Comparison of ENCODE assay signal across 1 cellular context in the genomic region with DNA sequence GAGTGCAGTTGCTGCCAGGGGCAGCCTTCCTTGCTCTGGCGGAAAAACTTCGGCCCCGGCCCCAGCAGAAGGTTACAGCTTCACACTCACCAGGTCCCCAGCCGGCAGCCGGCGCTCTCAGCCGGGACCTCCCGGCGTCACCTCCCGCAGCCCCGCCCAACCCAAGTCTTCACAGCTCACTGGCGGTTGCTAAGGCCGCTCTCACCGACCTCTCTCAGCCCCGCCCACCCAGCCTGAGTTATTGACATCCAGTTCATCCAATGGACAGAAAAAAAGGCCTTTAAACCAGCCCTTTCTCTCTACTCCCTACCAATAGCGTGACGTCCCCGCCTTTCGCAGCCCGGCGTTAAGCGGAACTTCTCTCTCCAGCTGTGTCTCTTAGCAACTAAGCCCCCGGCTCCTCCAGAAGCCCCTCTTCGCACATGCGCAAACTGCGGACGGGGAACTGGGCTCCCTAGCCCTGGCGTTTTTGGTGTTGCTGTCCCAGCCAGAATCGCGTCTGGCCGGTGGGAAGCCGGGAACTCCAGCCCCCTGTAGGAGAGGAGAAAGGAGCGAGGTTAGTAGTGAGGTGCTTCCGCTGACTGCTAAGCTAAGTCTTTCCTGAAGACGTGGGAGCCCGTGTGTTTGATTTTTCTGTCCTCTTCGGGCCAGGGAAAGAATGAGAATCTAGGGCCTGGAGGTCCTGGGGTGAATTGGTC.
TF ChIP-seq lines count a peak whose summit lies in the region.

A gene (plus strand): TSS at position 376 of the 698 bp plus-strand sequence. CDS start 9,189 bp downstream, outside the sequence.

TF ChIP-seq in HepG2, 621 proteins besides CTCF, POLR2A, EP300 and RAD21 (continued from another document and continues in another):
- TF ChIP-seq ZC3H4 (CRISPR knock-in tag; IDR thresholded peaks at IDR 0.05; ENCODE audit: borderline replicate concordance) = no peak
- no peak for TF ChIP-seq SUZ12 (IDR thresholded peaks at IDR 0.05; ENCODE audit: low read depth, low read length)
- peak; percentile 28 for TF ChIP-seq YY1 (IDR thresholded peaks at IDR 0.05; ENCODE audit: insufficient read depth, insufficient replicate concordance, low read depth, low read length)
- TF ChIP-seq NR3C1 (CRISPR knock-in tag; IDR thresholded peaks at IDR 0.05) = no peak
- TF ChIP-seq MTA3 (CRISPR knock-in tag; IDR thresholded peaks at IDR 0.05) = no peak
- TF ChIP-seq, protein P1, sequence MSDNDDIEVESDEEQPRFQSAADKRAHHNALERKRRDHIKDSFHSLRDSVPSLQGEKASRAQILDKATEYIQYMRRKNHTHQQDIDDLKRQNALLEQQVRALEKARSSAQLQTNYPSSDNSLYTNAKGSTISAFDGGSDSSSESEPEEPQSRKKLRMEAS (IDR thresholded peaks at IDR 0.05) = peak; percentile 38; the same call in 1 of the 2 replicates
- no peak for TF ChIP-seq MED13 (CRISPR knock-in tag; IDR thresholded peaks at IDR 0.05)
- TF ChIP-seq AHR (CRISPR knock-in tag; IDR thresholded peaks at IDR 0.05) = no peak
- 0 out of 2 replicates have a peak, but pooled peaks have one; percentile 32 for TF ChIP-seq KDM2A (CRISPR knock-in tag; IDR thresholded peaks at IDR 0.05; ENCODE audit: borderline replicate concordance, low read depth)
- TF ChIP-seq ZFP1 (CRISPR knock-in tag; IDR thresholded peaks at IDR 0.05) = no peak
- no peak; the same call in 1 of the 2 replicates for TF ChIP-seq ZNF333 (CRISPR knock-in tag; IDR thresholded peaks at IDR 0.05; ENCODE audit: borderline replicate concordance)
- TF ChIP-seq, protein P2, sequence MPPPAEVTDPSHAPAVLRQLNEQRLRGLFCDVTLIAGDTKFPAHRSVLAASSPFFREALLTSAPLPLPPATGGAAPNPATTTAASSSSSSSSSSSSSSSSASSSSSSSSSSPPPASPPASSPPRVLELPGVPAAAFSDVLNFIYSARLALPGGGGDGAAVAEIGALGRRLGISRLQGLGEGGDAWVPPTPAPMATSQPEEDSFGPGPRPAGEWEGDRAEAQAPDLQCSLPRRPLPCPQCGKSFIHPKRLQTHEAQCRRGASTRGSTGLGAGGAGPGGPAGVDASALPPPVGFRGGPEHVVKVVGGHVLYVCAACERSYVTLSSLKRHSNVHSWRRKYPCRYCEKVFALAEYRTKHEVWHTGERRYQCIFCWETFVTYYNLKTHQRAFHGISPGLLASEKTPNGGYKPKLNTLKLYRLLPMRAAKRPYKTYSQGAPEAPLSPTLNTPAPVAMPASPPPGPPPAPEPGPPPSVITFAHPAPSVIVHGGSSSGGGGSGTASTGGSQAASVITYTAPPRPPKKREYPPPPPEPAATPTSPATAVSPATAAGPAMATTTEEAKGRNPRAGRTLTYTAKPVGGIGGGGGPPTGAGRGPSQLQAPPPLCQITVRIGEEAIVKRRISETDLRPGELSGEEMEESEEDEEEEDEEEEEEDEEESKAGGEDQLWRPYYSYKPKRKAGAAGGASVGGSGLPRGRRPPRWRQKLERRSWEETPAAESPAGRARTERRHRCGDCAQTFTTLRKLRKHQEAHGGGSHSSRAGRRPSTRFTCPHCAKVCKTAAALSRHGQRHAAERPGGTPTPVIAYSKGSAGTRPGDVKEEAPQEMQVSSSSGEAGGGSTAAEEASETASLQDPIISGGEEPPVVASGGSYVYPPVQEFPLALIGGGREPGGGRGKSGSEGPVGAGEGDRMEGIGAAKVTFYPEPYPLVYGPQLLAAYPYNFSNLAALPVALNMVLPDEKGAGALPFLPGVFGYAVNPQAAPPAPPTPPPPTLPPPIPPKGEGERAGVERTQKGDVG (CRISPR knock-in tag; IDR thresholded peaks at IDR 0.05; ENCODE audit: borderline replicate concordance) = no peak
- TF ChIP-seq, protein P3, sequence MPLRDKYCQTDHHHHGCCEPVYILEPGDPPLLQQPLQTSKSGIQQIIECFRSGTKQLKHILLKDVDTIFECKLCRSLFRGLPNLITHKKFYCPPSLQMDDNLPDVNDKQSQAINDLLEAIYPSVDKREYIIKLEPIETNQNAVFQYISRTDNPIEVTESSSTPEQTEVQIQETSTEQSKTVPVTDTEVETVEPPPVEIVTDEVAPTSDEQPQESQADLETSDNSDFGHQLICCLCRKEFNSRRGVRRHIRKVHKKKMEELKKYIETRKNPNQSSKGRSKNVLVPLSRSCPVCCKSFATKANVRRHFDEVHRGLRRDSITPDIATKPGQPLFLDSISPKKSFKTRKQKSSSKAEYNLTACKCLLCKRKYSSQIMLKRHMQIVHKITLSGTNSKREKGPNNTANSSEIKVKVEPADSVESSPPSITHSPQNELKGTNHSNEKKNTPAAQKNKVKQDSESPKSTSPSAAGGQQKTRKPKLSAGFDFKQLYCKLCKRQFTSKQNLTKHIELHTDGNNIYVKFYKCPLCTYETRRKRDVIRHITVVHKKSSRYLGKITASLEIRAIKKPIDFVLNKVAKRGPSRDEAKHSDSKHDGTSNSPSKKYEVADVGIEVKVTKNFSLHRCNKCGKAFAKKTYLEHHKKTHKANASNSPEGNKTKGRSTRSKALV (CRISPR knock-in tag; IDR thresholded peaks at IDR 0.05) = 0 out of 2 replicates have a peak, but pooled peaks have one; percentile 49
- no peak for TF ChIP-seq IKZF1 (IDR thresholded peaks at IDR 0.05)
- TF ChIP-seq MBNL3 (CRISPR knock-in tag; conservative IDR thresholded peaks at IDR 0.05) = no peak
- TF ChIP-seq, protein P4, sequence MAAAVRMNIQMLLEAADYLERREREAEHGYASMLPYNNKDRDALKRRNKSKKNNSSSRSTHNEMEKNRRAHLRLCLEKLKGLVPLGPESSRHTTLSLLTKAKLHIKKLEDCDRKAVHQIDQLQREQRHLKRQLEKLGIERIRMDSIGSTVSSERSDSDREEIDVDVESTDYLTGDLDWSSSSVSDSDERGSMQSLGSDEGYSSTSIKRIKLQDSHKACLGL (CRISPR knock-in tag; IDR thresholded peaks at IDR 0.05) = no peak
- peak; percentile 22; the same call in 1 of the 2 replicates for TF ChIP-seq PITX1 (CRISPR knock-in tag; IDR thresholded peaks at IDR 0.05)
- TF ChIP-seq, protein P5, sequence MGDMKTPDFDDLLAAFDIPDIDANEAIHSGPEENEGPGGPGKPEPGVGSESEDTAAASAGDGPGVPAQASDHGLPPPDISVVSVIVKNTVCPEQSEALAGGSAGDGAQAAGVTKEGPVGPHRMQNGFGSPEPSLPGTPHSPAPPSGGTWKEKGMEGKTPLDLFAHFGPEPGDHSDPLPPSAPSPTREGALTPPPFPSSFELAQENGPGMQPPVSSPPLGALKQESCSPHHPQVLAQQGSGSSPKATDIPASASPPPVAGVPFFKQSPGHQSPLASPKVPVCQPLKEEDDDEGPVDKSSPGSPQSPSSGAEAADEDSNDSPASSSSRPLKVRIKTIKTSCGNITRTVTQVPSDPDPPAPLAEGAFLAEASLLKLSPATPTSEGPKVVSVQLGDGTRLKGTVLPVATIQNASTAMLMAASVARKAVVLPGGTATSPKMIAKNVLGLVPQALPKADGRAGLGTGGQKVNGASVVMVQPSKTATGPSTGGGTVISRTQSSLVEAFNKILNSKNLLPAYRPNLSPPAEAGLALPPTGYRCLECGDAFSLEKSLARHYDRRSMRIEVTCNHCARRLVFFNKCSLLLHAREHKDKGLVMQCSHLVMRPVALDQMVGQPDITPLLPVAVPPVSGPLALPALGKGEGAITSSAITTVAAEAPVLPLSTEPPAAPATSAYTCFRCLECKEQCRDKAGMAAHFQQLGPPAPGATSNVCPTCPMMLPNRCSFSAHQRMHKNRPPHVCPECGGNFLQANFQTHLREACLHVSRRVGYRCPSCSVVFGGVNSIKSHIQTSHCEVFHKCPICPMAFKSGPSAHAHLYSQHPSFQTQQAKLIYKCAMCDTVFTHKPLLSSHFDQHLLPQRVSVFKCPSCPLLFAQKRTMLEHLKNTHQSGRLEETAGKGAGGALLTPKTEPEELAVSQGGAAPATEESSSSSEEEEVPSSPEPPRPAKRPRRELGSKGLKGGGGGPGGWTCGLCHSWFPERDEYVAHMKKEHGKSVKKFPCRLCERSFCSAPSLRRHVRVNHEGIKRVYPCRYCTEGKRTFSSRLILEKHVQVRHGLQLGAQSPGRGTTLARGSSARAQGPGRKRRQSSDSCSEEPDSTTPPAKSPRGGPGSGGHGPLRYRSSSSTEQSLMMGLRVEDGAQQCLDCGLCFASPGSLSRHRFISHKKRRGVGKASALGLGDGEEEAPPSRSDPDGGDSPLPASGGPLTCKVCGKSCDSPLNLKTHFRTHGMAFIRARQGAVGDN (CRISPR knock-in tag; IDR thresholded peaks at IDR 0.05) = peak; percentile 55; the same call in 1 of the 2 replicates
- TF ChIP-seq, protein P6, sequence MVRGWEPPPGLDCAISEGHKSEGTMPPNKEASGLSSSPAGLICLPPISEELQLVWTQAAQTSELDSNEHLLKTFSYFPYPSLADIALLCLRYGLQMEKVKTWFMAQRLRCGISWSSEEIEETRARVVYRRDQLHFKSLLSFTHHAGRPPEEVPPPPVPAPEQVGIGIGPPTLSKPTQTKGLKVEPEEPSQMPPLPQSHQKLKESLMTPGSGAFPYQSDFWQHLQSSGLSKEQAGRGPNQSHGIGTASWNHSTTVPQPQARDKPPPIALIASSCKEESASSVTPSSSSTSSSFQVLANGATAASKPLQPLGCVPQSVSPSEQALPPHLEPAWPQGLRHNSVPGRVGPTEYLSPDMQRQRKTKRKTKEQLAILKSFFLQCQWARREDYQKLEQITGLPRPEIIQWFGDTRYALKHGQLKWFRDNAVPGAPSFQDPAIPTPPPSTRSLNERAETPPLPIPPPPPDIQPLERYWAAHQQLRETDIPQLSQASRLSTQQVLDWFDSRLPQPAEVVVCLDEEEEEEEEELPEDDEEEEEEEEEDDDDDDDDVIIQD (CRISPR knock-in tag; IDR thresholded peaks at IDR 0.05; ENCODE audit: low read depth) = peak; percentile 30; the same call in 1 of the 2 replicates
- no peak for TF ChIP-seq ZFP36L2 (CRISPR knock-in tag; IDR thresholded peaks at IDR 0.05)
- TF ChIP-seq, protein P7, sequence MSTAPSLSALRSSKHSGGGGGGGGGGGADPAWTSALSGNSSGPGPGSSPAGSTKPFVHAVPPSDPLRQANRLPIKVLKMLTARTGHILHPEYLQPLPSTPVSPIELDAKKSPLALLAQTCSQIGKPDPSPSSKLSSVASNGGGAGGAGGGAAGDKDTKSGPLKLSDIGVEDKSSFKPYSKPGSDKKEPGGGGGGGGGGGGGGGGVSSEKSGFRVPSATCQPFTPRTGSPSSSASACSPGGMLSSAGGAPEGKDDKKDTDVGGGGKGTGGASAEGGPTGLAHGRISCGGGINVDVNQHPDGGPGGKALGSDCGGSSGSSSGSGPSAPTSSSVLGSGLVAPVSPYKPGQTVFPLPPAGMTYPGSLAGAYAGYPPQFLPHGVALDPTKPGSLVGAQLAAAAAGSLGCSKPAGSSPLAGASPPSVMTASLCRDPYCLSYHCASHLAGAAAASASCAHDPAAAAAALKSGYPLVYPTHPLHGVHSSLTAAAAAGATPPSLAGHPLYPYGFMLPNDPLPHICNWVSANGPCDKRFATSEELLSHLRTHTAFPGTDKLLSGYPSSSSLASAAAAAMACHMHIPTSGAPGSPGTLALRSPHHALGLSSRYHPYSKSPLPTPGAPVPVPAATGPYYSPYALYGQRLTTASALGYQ (CRISPR knock-in tag; IDR thresholded peaks at IDR 0.05) = no peak
- TF ChIP-seq, protein P8, sequence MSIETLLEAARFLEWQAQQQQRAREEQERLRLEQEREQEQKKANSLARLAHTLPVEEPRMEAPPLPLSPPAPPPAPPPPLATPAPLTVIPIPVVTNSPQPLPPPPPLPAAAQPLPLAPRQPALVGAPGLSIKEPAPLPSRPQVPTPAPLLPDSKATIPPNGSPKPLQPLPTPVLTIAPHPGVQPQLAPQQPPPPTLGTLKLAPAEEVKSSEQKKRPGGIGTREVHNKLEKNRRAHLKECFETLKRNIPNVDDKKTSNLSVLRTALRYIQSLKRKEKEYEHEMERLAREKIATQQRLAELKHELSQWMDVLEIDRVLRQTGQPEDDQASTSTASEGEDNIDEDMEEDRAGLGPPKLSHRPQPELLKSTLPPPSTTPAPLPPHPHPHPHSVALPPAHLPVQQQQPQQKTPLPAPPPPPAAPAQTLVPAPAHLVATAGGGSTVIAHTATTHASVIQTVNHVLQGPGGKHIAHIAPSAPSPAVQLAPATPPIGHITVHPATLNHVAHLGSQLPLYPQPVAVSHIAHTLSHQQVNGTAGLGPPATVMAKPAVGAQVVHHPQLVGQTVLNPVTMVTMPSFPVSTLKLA (IDR thresholded peaks at IDR 0.05) = peak; percentile 9; the same call in 1 of the 2 replicates
- TF ChIP-seq ERF (CRISPR knock-in tag; IDR thresholded peaks at IDR 0.05) = peak; percentile 60; the same call in 1 of the 2 replicates
- TF ChIP-seq, protein P9, sequence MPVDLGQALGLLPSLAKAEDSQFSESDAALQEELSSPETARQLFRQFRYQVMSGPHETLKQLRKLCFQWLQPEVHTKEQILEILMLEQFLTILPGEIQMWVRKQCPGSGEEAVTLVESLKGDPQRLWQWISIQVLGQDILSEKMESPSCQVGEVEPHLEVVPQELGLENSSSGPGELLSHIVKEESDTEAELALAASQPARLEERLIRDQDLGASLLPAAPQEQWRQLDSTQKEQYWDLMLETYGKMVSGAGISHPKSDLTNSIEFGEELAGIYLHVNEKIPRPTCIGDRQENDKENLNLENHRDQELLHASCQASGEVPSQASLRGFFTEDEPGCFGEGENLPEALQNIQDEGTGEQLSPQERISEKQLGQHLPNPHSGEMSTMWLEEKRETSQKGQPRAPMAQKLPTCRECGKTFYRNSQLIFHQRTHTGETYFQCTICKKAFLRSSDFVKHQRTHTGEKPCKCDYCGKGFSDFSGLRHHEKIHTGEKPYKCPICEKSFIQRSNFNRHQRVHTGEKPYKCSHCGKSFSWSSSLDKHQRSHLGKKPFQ (CRISPR knock-in tag; IDR thresholded peaks at IDR 0.05; ENCODE audit: insufficient replicate concordance) = no peak
- no peak for TF ChIP-seq ZNF446 (CRISPR knock-in tag; IDR thresholded peaks at IDR 0.05)
- TF ChIP-seq, protein P10, sequence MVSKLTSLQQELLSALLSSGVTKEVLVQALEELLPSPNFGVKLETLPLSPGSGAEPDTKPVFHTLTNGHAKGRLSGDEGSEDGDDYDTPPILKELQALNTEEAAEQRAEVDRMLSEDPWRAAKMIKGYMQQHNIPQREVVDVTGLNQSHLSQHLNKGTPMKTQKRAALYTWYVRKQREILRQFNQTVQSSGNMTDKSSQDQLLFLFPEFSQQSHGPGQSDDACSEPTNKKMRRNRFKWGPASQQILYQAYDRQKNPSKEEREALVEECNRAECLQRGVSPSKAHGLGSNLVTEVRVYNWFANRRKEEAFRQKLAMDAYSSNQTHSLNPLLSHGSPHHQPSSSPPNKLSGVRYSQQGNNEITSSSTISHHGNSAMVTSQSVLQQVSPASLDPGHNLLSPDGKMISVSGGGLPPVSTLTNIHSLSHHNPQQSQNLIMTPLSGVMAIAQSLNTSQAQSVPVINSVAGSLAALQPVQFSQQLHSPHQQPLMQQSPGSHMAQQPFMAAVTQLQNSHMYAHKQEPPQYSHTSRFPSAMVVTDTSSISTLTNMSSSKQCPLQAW (CRISPR knock-in tag; IDR thresholded peaks at IDR 0.05) = no peak
- TF ChIP-seq MTA1 (CRISPR knock-in tag; IDR thresholded peaks at IDR 0.05; ENCODE audit: borderline replicate concordance) = peak; percentile 42; the same call in 1 of the 2 replicates
- TF ChIP-seq ZNF354B (CRISPR knock-in tag; IDR thresholded peaks at IDR 0.05) = no peak
- TF ChIP-seq SSRP1 (CRISPR knock-in tag; IDR thresholded peaks at IDR 0.05) = no peak
- peak; percentile 45 for TF ChIP-seq GABPA (IDR thresholded peaks at IDR 0.05; ENCODE audit: low read depth, low read length)
- peak; percentile 76 for TF ChIP-seq GABPA (CRISPR knock-in tag; IDR thresholded peaks at IDR 0.05; ENCODE audit: low read depth)
- TF ChIP-seq TBP (CRISPR knock-in tag; IDR thresholded peaks at IDR 0.05) = no peak
- 0 out of 2 replicates have a peak, but pooled peaks have one; percentile 41 for TF ChIP-seq ZNF230 (CRISPR knock-in tag; IDR thresholded peaks at IDR 0.05)
